ENCODE assay signal across 8 cellular contexts in the genomic region with DNA sequence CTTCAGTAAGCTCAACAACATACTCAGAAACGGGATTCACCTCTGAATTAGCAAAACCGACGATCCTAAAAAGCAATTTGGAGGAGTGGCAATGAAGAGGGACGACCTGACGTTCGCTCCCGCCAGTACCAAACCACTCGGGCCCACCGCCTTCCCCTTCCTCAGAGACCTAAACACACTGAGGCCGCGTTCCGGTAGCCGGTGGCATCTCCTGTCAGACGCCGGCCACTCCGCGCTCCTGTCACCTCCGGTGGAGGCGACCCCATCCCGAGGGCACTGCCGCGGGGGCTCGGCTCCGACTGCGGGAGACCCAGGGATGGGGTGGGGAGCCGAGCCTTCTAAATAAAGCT. TPM values are rescaled to one million over a fixed set of nuclear protein-coding genes. Genes with fewer than 3 reads are reported as not detected.
DNase-seq lines count a peak whose midpoint lies in the region; ATAC-seq and TF ChIP-seq lines count a peak whose summit lies in the region.

No MANE protein-coding gene starts in this region.

- intact Hi-C loops in natural killer cell (cut with micrococcal nuclease) (loop anchor here (1.0 to 5.0 kb wide), 5 partner anchors 11 to 248 kb away; partner anchors contain the start of genes GAPVD1, GOLGA1, HSPA5 and RABEPK), aorta (cut with DNase I) (loop anchor here in 1 of 2 donors (2.0 kb wide), 1 partner anchor 22 kb away; no protein-coding TSS in a partner anchor)

- no peaks in the 10 kb centered on the region for H3K27me3 Mint-ChIP-seq in natural killer cell (ENCODE audit: low read depth in 2 of 2)

- ATAC-seq in HG03354 (IDR thresholded peaks at IDR 0.05; ENCODE audit: poor library complexity, severe bottlenecking, unreplicated experiment) (peak; percentile 37), natural killer cell (peak; percentile 3 to 12 (median 11)), aorta (ENCODE audit: low FRiP score) (peak; percentile 21)

- H3K9me3 Mint-ChIP-seq in natural killer cell: no peaks in the 10 kb centered on the region

- H3K27me3 ChIP-seq in aorta (ENCODE audit: control insufficient read depth in 1 of 2, insufficient read depth in 2 of 2, low read length in 1 of 2): no peaks in the 10 kb centered on the region

- DNase-seq in activated effector memory CD4-positive, alpha-beta T cell treated with anti-CD3 and anti-CD28 coated beads, Interleukin-2, amount 50 U/mL, for 16 hours: peak; percentile 79
- no peak for DNase-seq in activated effector memory CD4-positive, alpha-beta T cell treated with Interleukin-2 at 50 U/mL for 16 hours
- no peak for DNase-seq in epithelial cell of proximal tubule (ENCODE audit: low read depth)
- no peak for DNase-seq in natural killer cell
- peak; percentile 66 to 82 for DNase-seq in aorta
- no peak for DNase-seq in cerebellar nuclear complex (lab: John Stamatoyannopoulos, UW)

- H3K4me3 Mint-ChIP-seq in natural killer cell: peak overlapping the region; percentile 94

- H3K27ac ChIP-seq in aorta (ENCODE audit: low read depth in 1 of 2, low read length in 2 of 2): peak overlapping the region; percentile 70 to 90

- H3K36me3 Mint-ChIP-seq in natural killer cell: no peaks in the 10 kb centered on the region

- peak overlapping the region; percentile 91 for H3K27ac Mint-ChIP-seq in natural killer cell

- H3K4me3 ChIP-seq in WI38 (ENCODE audit: low read depth, low read length): peak overlapping the region; percentile 99
- peak overlapping the region; percentile 88 for H3K4me3 ChIP-seq in epithelial cell of proximal tubule (ENCODE audit: low read depth, low read length)
- H3K4me3 ChIP-seq in aorta (ENCODE audit: low read length in 2 of 2): peak overlapping the region; percentile 81 to 84

- 0% methylated on average over 24 to 26 of the region's 26 CpGs for WGBS in aorta, 2 donors

- no peak for TF ChIP-seq CTCF in WI38 (IDR thresholded peaks at IDR 0.05; ENCODE audit: low read depth, low read length)
- TF ChIP-seq CTCF in epithelial cell of proximal tubule (conservative IDR thresholded peaks at IDR 0.05; ENCODE audit: low read depth, low read length): no peak
- TF ChIP-seq CTCF in natural killer cell (IDR thresholded peaks at IDR 0.05): no peak

- no peaks in the 10 kb centered on the region for H3K9me3 ChIP-seq in aorta (ENCODE audit: control insufficient read depth, low read length)

- peaks cover 15 to 23% of the 10 kb centered on the region in 2 donors for H3K4me1 Mint-ChIP-seq in natural killer cell

- H3K36me3 ChIP-seq in aorta (ENCODE audit: control insufficient read depth in 1 of 2, insufficient read depth in 2 of 2, low read length in 1 of 2): no peaks in the 10 kb centered on the region

- H3K4me1 ChIP-seq in aorta (ENCODE audit: control insufficient read depth in 1 of 2, insufficient read depth in 2 of 2, low read length in 2 of 2): peaks cover 0 to under 1% of the 10 kb centered on the region in 2 donors

RNA-seq across cellular contexts. Expression of gene PPP6C, which starts 0.6 kb away (rescaled TPM):
- 28.3 and 29.7 TPM in 2 replicates for total RNA-seq in epithelial cell of proximal tubule
- total RNA-seq in natural killer cell: 10 to 100 TPM; 31.1 to 37.4 (median 34.8) TPM
- total RNA-seq in aorta: 10 to 100 TPM; 36.0 to 47.0 TPM
- polyA plus RNA-seq in aorta: 10 to 100 TPM; 22.5 to 26.9 TPM

RNA-seq across cellular contexts. Expression of gene RABEPK, which starts 11.4 kb away (rescaled TPM):
- total RNA-seq in epithelial cell of proximal tubule: 20.3 and 37.9 TPM in 2 replicates
- total RNA-seq in natural killer cell: 10 to 100 TPM; 10.6 to 13.1 (median 11.8) TPM
- total RNA-seq in aorta: 10 to 100 TPM; 14.3 to 15.4 TPM
- 10 to 100 TPM; 12.9 to 30.4 TPM for polyA plus RNA-seq in aorta

RNA-seq across cellular contexts. Expression of gene SCAI, which starts 45.7 kb away (rescaled TPM):
- total RNA-seq in epithelial cell of proximal tubule: 2.1 and 4.3 TPM in 2 replicates
- 10 to 100 TPM in 2 of 3 donors, 1 to 10 TPM in 1; 8.5 to 13.0 (median 10.7) TPM for total RNA-seq in natural killer cell
- total RNA-seq in aorta: 10 to 100 TPM in 1 of 2 donors, 1 to 10 TPM in 1; 7.9 to 13.9 TPM
- 1 to 10 TPM in 1 of 2 donors, under 1 TPM in 1; 0.50 to 3.1 TPM for polyA plus RNA-seq in aorta

RNA-seq across cellular contexts. Expression of gene HSPA5, which starts 52.2 kb away (rescaled TPM):
- 210 and 241 TPM in 2 replicates for total RNA-seq in epithelial cell of proximal tubule
- 100 to 1,000 TPM; 222 to 281 (median 275) TPM for total RNA-seq in natural killer cell
- total RNA-seq in aorta: 100 to 1,000 TPM; 195 to 260 TPM
- 10 to 100 TPM; 87.9 to 97.8 TPM for polyA plus RNA-seq in aorta

Comparison
In these comparisons a context has a peak if more than half of its experiments do, and no peak if none do; other contexts are left out.
1. DNase-seq: peak in activated effector memory CD4-positive, alpha-beta T cell treated with anti-CD3 and anti-CD28 coated beads, Interleukin-2, amount 50 U/mL, for 16 hours (single experiment) and aorta (2 of 2); none in activated effector memory CD4-positive, alpha-beta T cell treated with Interleukin-2 at 50 U/mL for 16 hours (single experiment), epithelial cell of proximal tubule (single experiment), natural killer cell (single experiment) and cerebellar nuclear complex (0 of 2).
2. Peak in every context shown above with its lines, with median percentiles within 50 percentile points of each other: ATAC-seq and H3K4me3 ChIP-seq.